ENCODE assay signal across 7 cellular contexts in the genomic region with DNA sequence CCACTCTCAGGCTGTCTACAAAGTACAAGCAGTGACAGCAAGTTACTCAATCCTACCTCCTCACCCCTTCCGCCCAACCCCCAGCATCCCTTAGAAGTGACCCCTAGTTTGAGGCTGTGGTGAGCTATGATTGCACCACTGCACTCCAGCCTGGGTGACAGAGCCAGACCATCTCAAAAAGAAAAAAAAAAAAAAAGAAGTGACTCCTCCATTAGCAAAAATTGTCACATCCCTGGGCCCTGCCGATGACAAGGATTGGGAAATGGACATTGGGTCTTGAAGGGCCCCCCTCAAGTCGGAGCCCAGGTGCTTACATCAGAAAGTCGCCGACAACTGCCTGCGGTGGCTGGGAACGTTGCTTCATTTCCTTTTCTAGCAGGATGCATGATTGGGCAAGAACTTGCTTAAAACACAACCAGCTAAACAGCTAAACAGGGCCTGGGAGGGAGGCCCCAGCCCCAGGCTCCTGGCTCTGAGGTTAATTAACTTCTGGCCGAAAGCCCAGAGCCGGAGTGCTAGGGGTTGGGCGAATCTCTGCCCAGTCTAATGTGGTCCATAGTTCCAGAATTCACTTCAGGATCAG. TPM values are rescaled to one million over a fixed set of nuclear protein-coding genes. Genes with fewer than 3 reads are reported as not detected.
A peak's percentile ranks its signal among the peaks of the same experiment; 100 is the strongest.
DNase-seq lines count a peak whose midpoint lies in the region; ATAC-seq, FAIRE-seq and TF ChIP-seq lines count a peak whose summit lies in the region.

No MANE protein-coding gene starts in this region.

- H3K27me3 ChIP-seq in GM06990 (replicated peaks; ENCODE audit: control insufficient read depth, insufficient read depth, low read length), result no peaks in the 10 kb centered on the region
- H3K27me3 ChIP-seq in HepG2 (ENCODE audit: control insufficient read depth in 1 of 2, insufficient read depth in 2 of 2, low read length in 2 of 2), result no peaks in the 10 kb centered on the region
- H3K27me3 ChIP-seq in stomach smooth muscle (ENCODE audit: control insufficient read depth in 1 of 2, insufficient read depth in 2 of 2, low read length in 2 of 2), result no peaks in the 10 kb centered on the region

- TF ChIP-seq CTCF in GM06990 (IDR thresholded peaks at IDR 0.05; ENCODE audit: insufficient read depth, low read length, poor library complexity, severe bottlenecking) (no peak), cardiac fibroblast (IDR thresholded peaks at IDR 0.05; ENCODE audit: low read depth, low read length) (no peak), HepG2 (CRISPR knock-in tag; IDR thresholded peaks at IDR 0.05) (no peak)

- no peaks in the 10 kb centered on the region for H3K79me2 ChIP-seq in HepG2 (ENCODE audit: insufficient read depth, low read length)

- intact Hi-C loops in HepG2 (cut with micrococcal nuclease; ENCODE audit: unreplicated experiment), result no loop called here

- peak; percentile 80 for DNase-seq in GM06990 (ENCODE audit: extremely low read depth, insufficient read length)
- peak; percentile 91 for DNase-seq in HTR-8/SVneo (ENCODE audit: insufficient read length, low spot score)
- DNase-seq in SIG-M5 (lab: John Stamatoyannopoulos, UW), result peak; percentile 99
- peak; percentile 97 for DNase-seq in cardiac fibroblast (ENCODE audit: low read depth in 2 of 2)
- DNase-seq in HepG2 (ENCODE audit: low spot score), result peak; percentile 86

- no peaks in the 10 kb centered on the region for H3K9me3 ChIP-seq in HepG2 (ENCODE audit: low read length)
- H3K9me3 ChIP-seq in stomach smooth muscle (ENCODE audit: control insufficient read depth in 2 of 2, low read length in 2 of 2), result no peaks in the 10 kb centered on the region

- H3K4me3 ChIP-seq in GM06990 (replicated peaks; ENCODE audit: low read depth, low read length) (no peak overlapping the region), cardiac fibroblast (replicated peaks in 1 of 2; ENCODE audit: low read depth in 2 of 2, low read length in 2 of 2) (peak overlapping the region in 1 of 2 donors; percentile 7), HepG2 (replicated peaks in 1 of 3; ENCODE audit: insufficient read depth in 1 of 3, low read depth in 2 of 3, low read length in 3 of 3) (peak overlapping the region; percentile 25 to 51 (median 47); a peak in 5 of 6 replicates), stomach smooth muscle (ENCODE audit: low read length in 2 of 2) (peak overlapping the region in 1 of 2 donors; percentile 44)

- ATAC-seq in HepG2 (peak; percentile 94), GM18858 (IDR thresholded peaks at IDR 0.05; ENCODE audit: unreplicated experiment) (no peak)

- POLR2A ChIA-PET in HepG2 (lab: Yijun Ruan, JAX), result interaction anchor here (1.0 to 2.3 kb wide), 4 partner anchors 8 to 51 kb away, joined by 4 to 10 read pairs (median 4); partner anchors contain the start of genes CCDC159, RAB3D, SWSAP1 and TMEM205

- in situ Hi-C loops in HepG2 (cut with HindIII; ENCODE audit: extremely low pct_ligation_motif_present, low pct_unique_long_range_greater_than_20kb), result no loop called here

- TF ChIP-seq POLR2A in HepG2 (IDR thresholded peaks at IDR 0.05; ENCODE audit: insufficient read depth in 1 of 2, low read depth in 2 of 2, low read length in 2 of 2), result no peak

- peak overlapping the region; percentile 68 for H3K4me2 ChIP-seq in HepG2 (ENCODE audit: low read depth, low read length)

- H3K4me1 ChIP-seq in HepG2 (ENCODE audit: insufficient read depth, low read length) (peaks cover 35% of the 10 kb centered on the region), stomach smooth muscle (ENCODE audit: control insufficient read depth, insufficient read depth, low read length) (peaks cover 26% of the 10 kb centered on the region)

- no peak for FAIRE-seq in HTR-8/SVneo (lab: Jason Lieb, UNC)
- FAIRE-seq in HepG2 (lab: Jason Lieb, UNC), result peak; percentile 86

- H3K27ac ChIP-seq in HepG2 (ENCODE audit: extremely low read length, insufficient read depth, low read length) (peak overlapping the region; percentile 45), stomach smooth muscle (ENCODE audit: low read length) (peak overlapping the region; percentile 64)

- H4K20me1 ChIP-seq in HepG2 (ENCODE audit: insufficient read depth, low read length), result no peaks in the 10 kb centered on the region

- no peak overlapping the region for H2AFZ ChIP-seq in HepG2 (ENCODE audit: low read length)

- CTCF ChIA-PET in HepG2 (lab: Yijun Ruan, JAX; ENCODE audit: low intra/inter-chr PET ratio, low total read pairs), result no interaction called here

- TF ChIP-seq EP300 in HepG2 (IDR thresholded peaks at IDR 0.05; ENCODE audit: low read depth in 2 of 2, low read length in 2 of 2) (peak; percentile 15 to 72; a peak in 2 of 4 replicates), HepG2 (CRISPR knock-in tag; IDR thresholded peaks at IDR 0.05; ENCODE audit: borderline replicate concordance) (peak; percentile 25; the same call in 1 of the 2 replicates)

- no peak for TF ChIP-seq RAD21 in HepG2 (CRISPR knock-in tag; IDR thresholded peaks at IDR 0.05)

- WGBS in HepG2 (ENCODE audit: low lambda C conversion rate), result 7% methylated on average over 6 of the region's 10 CpGs

- no peaks in the 10 kb centered on the region; the same call in 1 of the 2 replicates for H3K36me3 ChIP-seq in GM06990 (ENCODE audit: control insufficient read depth, insufficient read depth, low read length)
- no peaks in the 10 kb centered on the region for H3K36me3 ChIP-seq in HepG2 (replicated peaks in 1 of 2; ENCODE audit: control insufficient read depth in 1 of 2, insufficient read depth in 2 of 2, low read length in 2 of 2)
- H3K36me3 ChIP-seq in stomach smooth muscle (ENCODE audit: control insufficient read depth in 2 of 2, insufficient read depth in 2 of 2, low read length in 2 of 2), result peaks cover 0 to 8% of the 10 kb centered on the region in 2 donors

- H3K9ac ChIP-seq in HepG2 (ENCODE audit: insufficient read depth, low read depth, low read length), result no peak overlapping the region
- peak overlapping the region; percentile 5 to 58 for H3K9ac ChIP-seq in stomach smooth muscle (ENCODE audit: low read length in 2 of 2)

- no TSS peak for BruUV-seq in HepG2 (replicated peaks; lab: Mats Ljungman, UMichigan)

RNA-seq across cellular contexts. Expression of gene RAB3D, which starts 15.3 kb away (rescaled TPM):
- total RNA-seq in HepG2 (2016; rRNA removed; fragmentation: Illumina TruSeq; extraction: Trizol), result 2.0 and 3.3 TPM in 2 replicates
- 0.26 and 0.40 TPM in 2 replicates for total RNA-seq in HepG2 (2016; cell fraction: cytosol; rRNA removed; fragmentation: Illumina TruSeq; extraction: Trizol; ENCODE audit: low read depth)
- 1.9 and 2.7 TPM in 2 replicates for total RNA-seq in HepG2 (2016; cell fraction: insoluble cytoplasmic fraction; rRNA removed; fragmentation: Illumina TruSeq; extraction: Trizol)
- 1.9 and 2.1 TPM in 2 replicates for total RNA-seq in HepG2 (2016; cell fraction: membrane; rRNA removed; fragmentation: Illumina TruSeq; extraction: Trizol)
- 1.5 and 1.8 TPM in 2 replicates for total RNA-seq in HepG2 (2016; cell fraction: nucleus; rRNA removed; fragmentation: Illumina TruSeq; extraction: Trizol)
- 16.1 and 19.9 TPM in 2 replicates for polyA plus RNA-seq in HepG2 (2011; rRNA removed)
- 12.0 and 13.8 TPM in 2 replicates for polyA plus RNA-seq in HepG2 (2011; cell fraction: cytosol; rRNA removed)
- polyA plus RNA-seq in HepG2 (2011; cell fraction: nucleus; rRNA removed), result 7.5 and 9.8 TPM in 2 replicates
- polyA plus RNA-seq in HepG2 (2012), result 2.1 TPM in 2 replicates
- polyA plus RNA-seq in HepG2 (2016; cell fraction: cytosol; fragmentation: Illumina TruSeq; extraction: Trizol; ENCODE audit: low read depth), result 0.28 and 0.29 TPM in 2 replicates
- polyA plus RNA-seq in HepG2 (2016; cell fraction: insoluble cytoplasmic fraction; fragmentation: Illumina TruSeq; extraction: Trizol; ENCODE audit: low read depth), result 3.1 and 3.9 TPM in 2 replicates
- polyA plus RNA-seq in HepG2 (2016; cell fraction: membrane; fragmentation: Illumina TruSeq; extraction: Trizol; ENCODE audit: low read depth), result 0.98 and 1.6 TPM in 2 replicates
- polyA plus RNA-seq in HepG2 (2016; cell fraction: nucleus; fragmentation: Illumina TruSeq; extraction: Trizol; ENCODE audit: insufficient read depth, low read depth), result 2.7 and 3.4 TPM in 2 replicates
- polyA minus RNA-seq in HepG2 (2011; rRNA and poly(A)+ RNA removed; ENCODE audit: low replicate concordance), result 91.8 and 118 TPM in 2 replicates
- polyA minus RNA-seq in HepG2 (2011; cell fraction: cytosol; rRNA and poly(A)+ RNA removed), result 11.3 and 12.6 TPM in 2 replicates
- polyA minus RNA-seq in HepG2 (2011; cell fraction: nucleus; rRNA and poly(A)+ RNA removed), result 5.3 and 6.6 TPM in 2 replicates

RNA-seq across cellular contexts. Expression of gene TMEM205, which starts 21.9 kb away (rescaled TPM):
- 22.8 and 45.5 TPM in 2 replicates for total RNA-seq in HepG2 (2016; rRNA removed; fragmentation: Illumina TruSeq; extraction: Trizol)
- 23.9 and 36.8 TPM in 2 replicates for total RNA-seq in HepG2 (2016; cell fraction: cytosol; rRNA removed; fragmentation: Illumina TruSeq; extraction: Trizol; ENCODE audit: low read depth)
- total RNA-seq in HepG2 (2016; cell fraction: insoluble cytoplasmic fraction; rRNA removed; fragmentation: Illumina TruSeq; extraction: Trizol), result 26.6 and 43.5 TPM in 2 replicates
- total RNA-seq in HepG2 (2016; cell fraction: membrane; rRNA removed; fragmentation: Illumina TruSeq; extraction: Trizol), result 20.5 and 27.0 TPM in 2 replicates
- total RNA-seq in HepG2 (2016; cell fraction: nucleus; rRNA removed; fragmentation: Illumina TruSeq; extraction: Trizol), result 40.9 and 45.4 TPM in 2 replicates
- polyA plus RNA-seq in HepG2 (2011; rRNA removed), result 98.7 and 119 TPM in 2 replicates
- polyA plus RNA-seq in HepG2 (2011; cell fraction: cytosol; rRNA removed), result 206 and 218 TPM in 2 replicates
- polyA plus RNA-seq in HepG2 (2011; cell fraction: nucleus; rRNA removed), result 131 and 158 TPM in 2 replicates
- polyA plus RNA-seq in HepG2 (2012), result 57.4 and 59.1 TPM in 2 replicates
- 31.8 and 38.8 TPM in 2 replicates for polyA plus RNA-seq in HepG2 (2016; cell fraction: cytosol; fragmentation: Illumina TruSeq; extraction: Trizol; ENCODE audit: low read depth)
- polyA plus RNA-seq in HepG2 (2016; cell fraction: insoluble cytoplasmic fraction; fragmentation: Illumina TruSeq; extraction: Trizol; ENCODE audit: low read depth), result 33.6 and 35.9 TPM in 2 replicates
- polyA plus RNA-seq in HepG2 (2016; cell fraction: membrane; fragmentation: Illumina TruSeq; extraction: Trizol; ENCODE audit: low read depth), result 24.0 and 30.5 TPM in 2 replicates
- 71.8 and 88.8 TPM in 2 replicates for polyA plus RNA-seq in HepG2 (2016; cell fraction: nucleus; fragmentation: Illumina TruSeq; extraction: Trizol; ENCODE audit: insufficient read depth, low read depth)
- polyA minus RNA-seq in HepG2 (2011; rRNA and poly(A)+ RNA removed; ENCODE audit: low replicate concordance), result 48.8 and 93.8 TPM in 2 replicates
- 25.0 and 36.6 TPM in 2 replicates for polyA minus RNA-seq in HepG2 (2011; cell fraction: cytosol; rRNA and poly(A)+ RNA removed)
- polyA minus RNA-seq in HepG2 (2011; cell fraction: nucleus; rRNA and poly(A)+ RNA removed), result 8.2 and 12.7 TPM in 2 replicates

RNA-seq across cellular contexts. Expression of gene CCDC159, which starts 22.1 kb away (rescaled TPM):
- total RNA-seq in HepG2 (2016; rRNA removed; fragmentation: Illumina TruSeq; extraction: Trizol), result 1.2 and 1.7 TPM in 2 replicates
- 0.81 and 0.88 TPM in 2 replicates for total RNA-seq in HepG2 (2016; cell fraction: cytosol; rRNA removed; fragmentation: Illumina TruSeq; extraction: Trizol; ENCODE audit: low read depth)
- total RNA-seq in HepG2 (2016; cell fraction: insoluble cytoplasmic fraction; rRNA removed; fragmentation: Illumina TruSeq; extraction: Trizol), result 0.82 and 1.3 TPM in 2 replicates
- 1.4 and 1.9 TPM in 2 replicates for total RNA-seq in HepG2 (2016; cell fraction: membrane; rRNA removed; fragmentation: Illumina TruSeq; extraction: Trizol)
- 2.7 and 4.7 TPM in 2 replicates for total RNA-seq in HepG2 (2016; cell fraction: nucleus; rRNA removed; fragmentation: Illumina TruSeq; extraction: Trizol)
- 6.3 and 9.1 TPM in 2 replicates for polyA plus RNA-seq in HepG2 (2011; rRNA removed)
- polyA plus RNA-seq in HepG2 (2011; cell fraction: cytosol; rRNA removed), result 2.8 and 3.3 TPM in 2 replicates
- 44.4 and 50.4 TPM in 2 replicates for polyA plus RNA-seq in HepG2 (2011; cell fraction: nucleus; rRNA removed)
- polyA plus RNA-seq in HepG2 (2012), result 4.5 and 6.5 TPM in 2 replicates
- polyA plus RNA-seq in HepG2 (2016; cell fraction: cytosol; fragmentation: Illumina TruSeq; extraction: Trizol; ENCODE audit: low read depth), result 1.7 and 2.1 TPM in 2 replicates
- 2.2 TPM in 2 replicates for polyA plus RNA-seq in HepG2 (2016; cell fraction: insoluble cytoplasmic fraction; fragmentation: Illumina TruSeq; extraction: Trizol; ENCODE audit: low read depth)
- 1.5 and 2.1 TPM in 2 replicates for polyA plus RNA-seq in HepG2 (2016; cell fraction: membrane; fragmentation: Illumina TruSeq; extraction: Trizol; ENCODE audit: low read depth)
- polyA plus RNA-seq in HepG2 (2016; cell fraction: nucleus; fragmentation: Illumina TruSeq; extraction: Trizol; ENCODE audit: insufficient read depth, low read depth), result 8.6 and 11.0 TPM in 2 replicates
- 2.6 and 3.3 TPM in 2 replicates for polyA minus RNA-seq in HepG2 (2011; rRNA and poly(A)+ RNA removed; ENCODE audit: low replicate concordance)
- 0.97 TPM in 1 of 2 replicates, not detected in the other for polyA minus RNA-seq in HepG2 (2011; cell fraction: cytosol; rRNA and poly(A)+ RNA removed)
- 7.0 and 7.8 TPM in 2 replicates for polyA minus RNA-seq in HepG2 (2011; cell fraction: nucleus; rRNA and poly(A)+ RNA removed)

RNA-seq across cellular contexts. Expression of gene TSPAN16, which starts 28.2 kb away (rescaled TPM):
- not detected in 2 replicates for total RNA-seq in HepG2 (2016; rRNA removed; fragmentation: Illumina TruSeq; extraction: Trizol)
- total RNA-seq in HepG2 (2016; cell fraction: cytosol; rRNA removed; fragmentation: Illumina TruSeq; extraction: Trizol; ENCODE audit: low read depth), result not detected in 2 replicates
- not detected in 2 replicates for total RNA-seq in HepG2 (2016; cell fraction: insoluble cytoplasmic fraction; rRNA removed; fragmentation: Illumina TruSeq; extraction: Trizol)
- total RNA-seq in HepG2 (2016; cell fraction: membrane; rRNA removed; fragmentation: Illumina TruSeq; extraction: Trizol), result not detected in 2 replicates
- total RNA-seq in HepG2 (2016; cell fraction: nucleus; rRNA removed; fragmentation: Illumina TruSeq; extraction: Trizol), result not detected in 2 replicates
- not detected in 2 replicates for polyA plus RNA-seq in HepG2 (2011; rRNA removed)
- polyA plus RNA-seq in HepG2 (2011; cell fraction: cytosol; rRNA removed), result not detected in 2 replicates
- not detected in 2 replicates for polyA plus RNA-seq in HepG2 (2011; cell fraction: nucleus; rRNA removed)
- polyA plus RNA-seq in HepG2 (2012), result not detected in 2 replicates
- polyA plus RNA-seq in HepG2 (2016; cell fraction: cytosol; fragmentation: Illumina TruSeq; extraction: Trizol; ENCODE audit: low read depth), result not detected in 2 replicates
- not detected in 2 replicates for polyA plus RNA-seq in HepG2 (2016; cell fraction: insoluble cytoplasmic fraction; fragmentation: Illumina TruSeq; extraction: Trizol; ENCODE audit: low read depth)
- polyA plus RNA-seq in HepG2 (2016; cell fraction: membrane; fragmentation: Illumina TruSeq; extraction: Trizol; ENCODE audit: low read depth), result not detected in 2 replicates
- polyA plus RNA-seq in HepG2 (2016; cell fraction: nucleus; fragmentation: Illumina TruSeq; extraction: Trizol; ENCODE audit: insufficient read depth, low read depth), result not detected in 2 replicates
- polyA minus RNA-seq in HepG2 (2011; rRNA and poly(A)+ RNA removed; ENCODE audit: low replicate concordance), result not detected in 2 replicates
- polyA minus RNA-seq in HepG2 (2011; cell fraction: cytosol; rRNA and poly(A)+ RNA removed), result not detected in 2 replicates
- polyA minus RNA-seq in HepG2 (2011; cell fraction: nucleus; rRNA and poly(A)+ RNA removed), result not detected in 2 replicates

RNA-seq across cellular contexts. Expression of gene PLPPR2, which starts 31.1 kb away (rescaled TPM):
- 0.77 and 1.5 TPM in 2 replicates for total RNA-seq in HepG2 (2016; rRNA removed; fragmentation: Illumina TruSeq; extraction: Trizol)
- 1.2 and 1.3 TPM in 2 replicates for total RNA-seq in HepG2 (2016; cell fraction: cytosol; rRNA removed; fragmentation: Illumina TruSeq; extraction: Trizol; ENCODE audit: low read depth)
- 0.70 and 1.3 TPM in 2 replicates for total RNA-seq in HepG2 (2016; cell fraction: insoluble cytoplasmic fraction; rRNA removed; fragmentation: Illumina TruSeq; extraction: Trizol)
- 1.9 and 3.1 TPM in 2 replicates for total RNA-seq in HepG2 (2016; cell fraction: membrane; rRNA removed; fragmentation: Illumina TruSeq; extraction: Trizol)
- total RNA-seq in HepG2 (2016; cell fraction: nucleus; rRNA removed; fragmentation: Illumina TruSeq; extraction: Trizol), result 1.1 and 1.8 TPM in 2 replicates
- 2.1 and 4.2 TPM in 2 replicates for polyA plus RNA-seq in HepG2 (2011; rRNA removed)
- polyA plus RNA-seq in HepG2 (2011; cell fraction: cytosol; rRNA removed), result 1.9 and 2.5 TPM in 2 replicates
- polyA plus RNA-seq in HepG2 (2011; cell fraction: nucleus; rRNA removed), result 17.0 and 17.4 TPM in 2 replicates
- 3.2 and 4.3 TPM in 2 replicates for polyA plus RNA-seq in HepG2 (2012)
- 2.2 and 3.3 TPM in 2 replicates for polyA plus RNA-seq in HepG2 (2016; cell fraction: cytosol; fragmentation: Illumina TruSeq; extraction: Trizol; ENCODE audit: low read depth)
- 1.3 and 2.2 TPM in 2 replicates for polyA plus RNA-seq in HepG2 (2016; cell fraction: insoluble cytoplasmic fraction; fragmentation: Illumina TruSeq; extraction: Trizol; ENCODE audit: low read depth)
- 4.4 and 5.3 TPM in 2 replicates for polyA plus RNA-seq in HepG2 (2016; cell fraction: membrane; fragmentation: Illumina TruSeq; extraction: Trizol; ENCODE audit: low read depth)
- polyA plus RNA-seq in HepG2 (2016; cell fraction: nucleus; fragmentation: Illumina TruSeq; extraction: Trizol; ENCODE audit: insufficient read depth, low read depth), result 3.3 and 4.8 TPM in 2 replicates
- polyA minus RNA-seq in HepG2 (2011; rRNA and poly(A)+ RNA removed; ENCODE audit: low replicate concordance), result 7.2 and 7.3 TPM in 2 replicates
- polyA minus RNA-seq in HepG2 (2011; cell fraction: cytosol; rRNA and poly(A)+ RNA removed), result 1.3 and 2.5 TPM in 2 replicates
- 2.8 and 4.7 TPM in 2 replicates for polyA minus RNA-seq in HepG2 (2011; cell fraction: nucleus; rRNA and poly(A)+ RNA removed)
